1 cellular context compared by ENCODE assay signal in the genomic region with DNA sequence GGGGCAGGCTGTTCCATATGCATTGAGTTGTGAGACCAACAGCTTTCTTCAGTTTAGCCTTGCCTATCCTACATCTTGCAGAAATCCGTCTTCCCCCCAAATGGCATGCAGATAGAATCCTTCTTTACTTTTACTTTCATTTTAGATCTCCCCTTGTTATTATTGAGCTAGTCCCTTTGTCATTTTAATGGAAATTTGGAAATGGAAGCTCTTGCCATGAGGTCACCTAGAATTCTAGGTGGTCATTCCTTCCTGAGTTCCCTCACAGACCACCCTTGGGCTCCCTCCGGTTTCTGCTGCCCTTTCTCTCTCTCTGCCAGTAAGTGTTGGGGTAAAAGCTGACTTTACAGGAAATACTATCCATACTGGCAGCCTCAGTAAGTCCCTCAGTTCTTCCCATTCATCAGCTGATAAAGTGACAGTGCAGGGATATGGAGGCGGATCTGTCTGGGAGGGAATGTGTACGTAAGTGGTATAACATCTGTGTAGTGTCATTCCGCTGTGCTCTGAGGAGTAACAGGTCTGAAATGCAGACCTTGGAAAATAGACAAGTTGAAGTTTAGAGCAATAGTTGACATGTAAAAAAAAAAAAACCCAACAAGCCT.
TF ChIP-seq lines count a peak whose summit lies in the region.

No MANE protein-coding gene starts in this region.

TF ChIP-seq in GM23338, 12 proteins besides CTCF, POLR2A, EP300 and RAD21 (continued from another document):
- TF ChIP-seq ZNF462 (CRISPR knock-in tag; IDR thresholded peaks at IDR 0.05) = no peak
- TF ChIP-seq ZNF331 (CRISPR knock-in tag; IDR thresholded peaks at IDR 0.05; ENCODE audit: low read depth) = no peak
- TF ChIP-seq NANOG (IDR thresholded peaks at IDR 0.05; ENCODE audit: borderline replicate concordance) = no peak
- TF ChIP-seq CREB1 (CRISPR knock-in tag; IDR thresholded peaks at IDR 0.05; ENCODE audit: low read depth) = no peak
- TF ChIP-seq POLR2AphosphoS5 (IDR thresholded peaks at IDR 0.05; ENCODE audit: low read depth) = no peak
- no peak for TF ChIP-seq REST (IDR thresholded peaks at IDR 0.05; ENCODE audit: unreplicated experiment)
- TF ChIP-seq STAT1 (IDR thresholded peaks at IDR 0.05; ENCODE audit: unreplicated experiment) = no peak
- TF ChIP-seq EZH2phosphoT487 (IDR thresholded peaks at IDR 0.05; ENCODE audit: unreplicated experiment) = no peak
- no peak for TF ChIP-seq ZNF114 (CRISPR knock-in tag; IDR thresholded peaks at IDR 0.05)
- TF ChIP-seq ETS1 (IDR thresholded peaks at IDR 0.05) = no peak
